In the genomic region with DNA sequence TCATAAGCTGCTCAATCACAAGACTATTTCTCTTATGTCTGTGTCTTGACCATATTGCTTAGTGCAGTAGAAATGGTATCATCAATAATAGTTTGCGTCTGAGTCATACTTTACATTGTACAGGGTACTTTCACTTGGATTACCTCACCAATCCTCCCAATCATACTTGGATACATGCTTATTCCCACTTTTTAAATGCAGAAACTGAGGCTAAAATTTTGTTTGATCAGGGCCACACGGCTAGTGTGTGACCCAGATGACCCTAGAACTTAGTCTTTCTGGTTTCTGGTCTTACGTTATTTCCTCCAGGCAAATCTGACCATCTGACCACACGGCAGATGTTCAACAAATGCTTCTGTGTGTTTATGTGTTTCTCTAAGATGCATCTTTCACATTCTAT, we compare ENCODE assay signal across 23 cellular contexts. TPM values are rescaled to one million over a fixed set of nuclear protein-coding genes. Genes with fewer than 3 reads are reported as not detected.
DNase-seq lines count a peak whose midpoint lies in the region; ATAC-seq, FAIRE-seq and TF ChIP-seq lines count a peak whose summit lies in the region.
"Had no signal": no experiment of that assay in that cellular context is flagged by ENCODE, and none has a peak within 500 bp of the region (broad histone marks: within the 10 kb centered on the region; RNA-seq: fewer than 3 reads in every experiment).

No MANE protein-coding gene starts in this region.

- no peak overlapping the region for H3K18ac ChIP-seq in mesendoderm (ENCODE audit: low read length)

- H3K79me2 ChIP-seq in GM12878 (ENCODE audit: control insufficient read depth, insufficient read depth, low read length) = no peaks in the 10 kb centered on the region
- H3K79me2 ChIP-seq in osteoblast (ENCODE audit: insufficient read depth, low read length) = no peaks in the 10 kb centered on the region
- H3K79me2 ChIP-seq in mesendoderm (ENCODE audit: control insufficient read depth, insufficient read depth, low read length) = no peaks in the 10 kb centered on the region

- CTCF ChIA-PET in GM12878 (lab: Yijun Ruan, JAX) = interaction anchor here (1.3 kb wide), 2 partner anchors 24 to 132 kb away, joined by 3 read pairs; partner anchors contain the start of gene CCL20

- no peaks in the 10 kb centered on the region for H3K36me3 ChIP-seq in GM12878 (ENCODE audit: control insufficient read depth in 2 of 2, insufficient read depth in 2 of 2, low read length in 1 of 2)
- H3K36me3 ChIP-seq in osteoblast (ENCODE audit: insufficient read depth, low read length) = no peaks in the 10 kb centered on the region
- H3K36me3 ChIP-seq in mesendoderm (ENCODE audit: control insufficient read depth, insufficient read depth, low read length) = no peaks in the 10 kb centered on the region
- H3K36me3 ChIP-seq: brain microvascular endothelial cell, left lung, Peyer's patch had no signal

- peak in 1 of 2 experiments; percentile 17; a peak in 1 of 4 replicates for TF ChIP-seq EP300 in GM12878 (IDR thresholded peaks at IDR 0.05; ENCODE audit: borderline replicate concordance in 1 of 2, control insufficient read depth in 1 of 2, low read depth in 2 of 2, low read length in 2 of 2)

- H3K4me3 ChIP-seq in GM12878 = no peak overlapping the region
- H3K4me3 ChIP-seq in osteoblast (ENCODE audit: insufficient read depth, low read length) = no peak overlapping the region
- H3K4me3 ChIP-seq in mesendoderm (ENCODE audit: low read length) = no peak overlapping the region
- H3K4me3 ChIP-seq: left lung, mucosa of descending colon, Peyer's patch, SK-N-MC had no signal

- TF ChIP-seq RAD21 in GM12878 (IDR thresholded peaks at IDR 0.05; ENCODE audit: insufficient read depth, low read depth, low read length) = no peak

- H2BK120ac ChIP-seq in mesendoderm (ENCODE audit: low read depth, low read length) = no peak overlapping the region

- intact Hi-C loops in GM12878 (cut with micrococcal nuclease; ENCODE audit: unreplicated experiment) = loop anchor here (2.0 to 10.0 kb wide), 2 partner anchors 15 to 805 kb away; no protein-coding TSS in a partner anchor

- RAD21 ChIA-PET in GM12878 (lab: Charles Lee; ENCODE audit: unreplicated experiment) = no interaction called here

- no peak overlapping the region for H2BK5ac ChIP-seq in mesendoderm (ENCODE audit: low read length)

- no peak overlapping the region for H2AK5ac ChIP-seq in mesendoderm (ENCODE audit: low read length)

- H3K9me3 ChIP-seq in GM12878 (replicated peaks; ENCODE audit: control insufficient read depth, insufficient read depth, low read length) = no peaks in the 10 kb centered on the region; the same call in 2 of the 3 replicates
- no peaks in the 10 kb centered on the region for H3K9me3 ChIP-seq in osteoblast (ENCODE audit: low read depth, low read length)
- H3K9me3 ChIP-seq: Caco-2, left lung, mucosa of descending colon, Peyer's patch had no signal

- H4K8ac ChIP-seq in mesendoderm (ENCODE audit: low read depth, low read length) = no peak overlapping the region

- H3K4me1 ChIP-seq in GM12878 (ENCODE audit: control insufficient read depth, insufficient read depth, low read length) (no peaks in the 10 kb centered on the region), osteoblast (ENCODE audit: insufficient read depth, low read length) (no peaks in the 10 kb centered on the region), mesendoderm (ENCODE audit: control insufficient read depth, low read depth, low read length) (no peaks in the 10 kb centered on the region)
- H3K4me1 ChIP-seq: Caco-2, left lung, Peyer's patch had no signal

- 46% methylated on average over 4 of the region's 4 CpGs for WGBS in GM12878 (ENCODE audit: insufficient coverage, insufficient replicate concordance, low lambda C conversion rate, missing lambda C conversion rate)
- no CpG with 5 or more reads among the region's 4 CpGs for WGBS in mesendoderm (ENCODE audit: extremely low coverage, insufficient coverage, low lambda C conversion rate)

- H3K27me3 ChIP-seq in GM12878 (replicated peaks in 1 of 2; ENCODE audit: control insufficient read depth in 2 of 2, insufficient read depth in 2 of 2, low read length in 1 of 2) (no peaks in the 10 kb centered on the region), osteoblast (ENCODE audit: insufficient read depth, low read length) (no peaks in the 10 kb centered on the region), mesendoderm (ENCODE audit: insufficient read depth, low read length, poor library complexity) (no peaks in the 10 kb centered on the region)
- H3K27me3 ChIP-seq: brain microvascular endothelial cell, left lung, Peyer's patch had no signal

- H3K9ac ChIP-seq in GM12878 (ENCODE audit: control insufficient read depth, insufficient read depth, low read length) (no peak overlapping the region), mesendoderm (ENCODE audit: low read length) (no peak overlapping the region)

- H2AFZ ChIP-seq in GM12878 (ENCODE audit: control insufficient read depth, low read depth, low read length) = no peak overlapping the region
- no peak overlapping the region for H2AFZ ChIP-seq in osteoblast (ENCODE audit: low read length)

- no peak overlapping the region for H4K5ac ChIP-seq in mesendoderm (ENCODE audit: low read length)

- no peak overlapping the region for H3K4ac ChIP-seq in mesendoderm (ENCODE audit: low read depth, low read length)

- DNase-seq in GM12878 (ENCODE audit: low read depth, low spot score) (no peak), osteoblast (ENCODE audit: insufficient read length, low spot score, missing footprints) (peak; percentile 35), mesendoderm (no peak), NCI-H748 (lab: John Stamatoyannopoulos, UW; ENCODE audit: unreplicated experiment) (no peak)
- DNase-seq: activated CD4-positive, alpha-beta T cell treated with anti-CD3 and anti-CD28 coated beads for 36 hours; activated naive CD8-positive, alpha-beta T cell treated with anti-CD3 and anti-CD28 coated beads, Interleukin-2, amount 50 U/mL, for 24 hours; AML-193; brain microvascular endothelial cell; Caco-2; left lung; mucosa of descending colon; NCI-H146; NCI-H2227 treated with DMSO at 0.1 percent for 48 hours; Peyer's patch; stimulated activated CD4-positive, alpha-beta T cell treated with anti-CD3 and anti-CD28 coated beads, Interleukin-4, amount 100 ng/mL, for 4 hours had no signal

- H4K20me1 ChIP-seq in GM12878 (ENCODE audit: control insufficient read depth, insufficient read depth) (no peaks in the 10 kb centered on the region), osteoblast (ENCODE audit: insufficient read depth, low read length) (no peaks in the 10 kb centered on the region)

- no peaks in the 10 kb centered on the region for H3K79me1 ChIP-seq in mesendoderm (ENCODE audit: low read length)

- BruUV-seq in GM12878 (replicated peaks; lab: Mats Ljungman, UMichigan) = no TSS peak

- no peak overlapping the region for H3K4me2 ChIP-seq in GM12878 (ENCODE audit: control insufficient read depth, insufficient read depth)
- H3K4me2 ChIP-seq in osteoblast (ENCODE audit: insufficient read depth, low read length) = no peak overlapping the region
- H3K4me2 ChIP-seq in mesendoderm (ENCODE audit: low read length) = no peak overlapping the region

- TF ChIP-seq POLR2A in GM12878 (IDR thresholded peaks at IDR 0.05; ENCODE audit: low read depth, low read length) = no peak

- SMC1A ChIA-PET in GM12878 (lab: Charles Lee; ENCODE audit: uncharacterized antibody, unreplicated experiment) = interaction anchor here (2.2 kb wide), 1 partner anchor 16 kb away, joined by 11 read pairs; no protein-coding TSS in a partner anchor

- no peak overlapping the region for H3K23ac ChIP-seq in mesendoderm (ENCODE audit: low read length)

- no peak for TF ChIP-seq CTCF in GM12878 (IDR thresholded peaks at IDR 0.05 in 2 of 3, conservative IDR thresholded peaks at IDR 0.05 in 1 of 3; ENCODE audit: control insufficient read depth in 2 of 3, extremely low read depth in 1 of 3, insufficient read depth in 1 of 3, low read depth in 3 of 3, low read length in 3 of 3)
- TF ChIP-seq CTCF in osteoblast (IDR thresholded peaks at IDR 0.05; ENCODE audit: extremely low read depth, low read depth, low read length) = no peak

- ATAC-seq in GM19025 (IDR thresholded peaks at IDR 0.05; ENCODE audit: low read depth, unreplicated experiment) (peak; percentile 58), HG03280 (IDR thresholded peaks at IDR 0.05; ENCODE audit: unreplicated experiment) (peak; percentile 92), GM12878 (peak; percentile 92), GM18873 (IDR thresholded peaks at IDR 0.05; ENCODE audit: low FRiP score, unreplicated experiment) (no peak)
- ATAC-seq: activated CD4-positive, alpha-beta T cell treated with anti-CD3 and anti-CD28 coated beads for 36 hours; activated naive CD8-positive, alpha-beta T cell treated with anti-CD3 and anti-CD28 coated beads, Interleukin-2, amount 50 U/mL, for 24 hours; left lung; mucosa of descending colon had no signal

- H3K56ac ChIP-seq in mesendoderm (ENCODE audit: low read length) = no peak overlapping the region

- no peak overlapping the region for H3K27ac ChIP-seq in GM12878 (ENCODE audit: control insufficient read depth, insufficient read depth)
- no peak overlapping the region for H3K27ac ChIP-seq in osteoblast (ENCODE audit: low read depth, low read length)
- no peak overlapping the region for H3K27ac ChIP-seq in mesendoderm (ENCODE audit: low read depth, low read length)
- H3K27ac ChIP-seq: brain microvascular endothelial cell, left lung, Peyer's patch, SK-N-MC had no signal

- FAIRE-seq in GM12878 (lab: Jason Lieb, UNC) = no peak

- in situ Hi-C loops in GM12878 (cut with MboI) = loop anchor here (25.0 kb wide), 1 partner anchor 953 kb away; the partner anchor contains the start of gene RHBDD1

- POLR2A ChIA-PET in GM12878 (lab: Charles Lee) = no interaction called here

- H2BK15ac ChIP-seq in mesendoderm (replicated peaks; ENCODE audit: low read depth) = no peak overlapping the region

RNA-seq across cellular contexts. Expression of gene CCL20, which starts 23.8 kb away (rescaled TPM):
- total RNA-seq in GM12878 (2013; cell fraction: nucleolus; rRNA removed) = 16.3 and 19.7 TPM in 2 replicates
- total RNA-seq in GM12878 (2014; rRNA removed) = 6.9 and 9.1 TPM in 2 replicates
- total RNA-seq in GM12878 (2014; rRNA removed; fragmentation: Illumina TruSeq; extraction: Trizol) = 11.4 and 12.6 TPM in 2 replicates
- total RNA-seq in GM12878 (2021) = 5.5 and 6.6 TPM in 2 replicates
- polyA plus RNA-seq in GM12878 (2011; ENCODE audit: low read depth) = 0.89 TPM
- 27.4 and 39.2 TPM in 2 replicates for polyA plus RNA-seq in GM12878 (2011; rRNA removed)
- polyA plus RNA-seq in GM12878 (2011; cell fraction: cytosol; rRNA removed) = 7.6 and 8.2 TPM in 2 replicates
- polyA plus RNA-seq in GM12878 (2011; cell fraction: nucleus; rRNA removed) = 8.2 and 9.0 TPM in 2 replicates
- 1.7 and 2.6 TPM in 2 replicates for polyA plus RNA-seq in GM12878 (2012)
- 10.8 and 14.8 TPM in 2 replicates for polyA plus RNA-seq in GM12878 (2014; fragmentation: Illumina TruSeq; extraction: Trizol)
- 10 to 100 TPM; 26.3 to 35.7 TPM for polyA plus RNA-seq in GM12878 (2014; fragmentation: Nextera tagmentation; extraction: Ambion mirVana)
- polyA plus RNA-seq in GM12878 (2014; rRNA removed) = 7.6 and 8.3 TPM in 2 replicates
- 10 to 100 TPM; 19.7 to 19.8 TPM for polyA plus RNA-seq in GM12878 (2016; fragmentation: Nextera tagmentation; extraction: Ambion mirVana)
- polyA minus RNA-seq in GM12878 (2011; rRNA and poly(A)+ RNA removed) = 7.2 and 10.2 TPM in 2 replicates
- 4.8 and 8.3 TPM in 2 replicates for polyA minus RNA-seq in GM12878 (2011; cell fraction: cytosol; rRNA and poly(A)+ RNA removed)
- polyA minus RNA-seq in GM12878 (2011; cell fraction: nucleus; rRNA and poly(A)+ RNA removed) = 2.7 and 3.2 TPM in 2 replicates
- total RNA-seq in osteoblast = 1.1 and 1.2 TPM in 2 replicates
- 0.13 TPM for polyA plus RNA-seq in mesendoderm (2013, experiment 1 of 2)
- polyA plus RNA-seq in mesendoderm (2013, experiment 2 of 2) = 0.20 TPM
- total RNA-seq: M059J, neural crest cell had no signal

RNA-seq across cellular contexts. Expression of gene SCYGR8, which starts 44.1 kb away (rescaled TPM):
- total RNA-seq in GM12878 (2013; cell fraction: nucleolus; rRNA removed) = not detected in 2 replicates
- not detected in 2 replicates for total RNA-seq in GM12878 (2014; rRNA removed)
- not detected in 2 replicates for total RNA-seq in GM12878 (2014; rRNA removed; fragmentation: Illumina TruSeq; extraction: Trizol)
- not detected in 2 replicates for total RNA-seq in GM12878 (2021)
- not detected for polyA plus RNA-seq in GM12878 (2011; ENCODE audit: low read depth)
- not detected in 2 replicates for polyA plus RNA-seq in GM12878 (2011; rRNA removed)
- polyA plus RNA-seq in GM12878 (2011; cell fraction: cytosol; rRNA removed) = not detected in 2 replicates
- not detected in 2 replicates for polyA plus RNA-seq in GM12878 (2011; cell fraction: nucleus; rRNA removed)
- not detected in 2 replicates for polyA plus RNA-seq in GM12878 (2012)
- polyA plus RNA-seq in GM12878 (2014; fragmentation: Illumina TruSeq; extraction: Trizol) = not detected in 2 replicates
- not detected for polyA plus RNA-seq in GM12878 (2014; fragmentation: Nextera tagmentation; extraction: Ambion mirVana)
- polyA plus RNA-seq in GM12878 (2014; rRNA removed) = not detected in 2 replicates
- polyA plus RNA-seq in GM12878 (2016; fragmentation: Nextera tagmentation; extraction: Ambion mirVana) = not detected
- polyA minus RNA-seq in GM12878 (2011; rRNA and poly(A)+ RNA removed) = not detected in 2 replicates
- polyA minus RNA-seq in GM12878 (2011; cell fraction: cytosol; rRNA and poly(A)+ RNA removed) = not detected in 2 replicates
- not detected in 2 replicates for polyA minus RNA-seq in GM12878 (2011; cell fraction: nucleus; rRNA and poly(A)+ RNA removed)
- not detected in 2 replicates for total RNA-seq in osteoblast
- polyA plus RNA-seq in mesendoderm (2013, experiment 1 of 2) = not detected
- polyA plus RNA-seq in mesendoderm (2013, experiment 2 of 2) = not detected
- total RNA-seq: activated CD4-positive, alpha-beta T cell treated with anti-CD3 and anti-CD28 coated beads for 36 hours; activated T-helper 2 cell treated with anti-CD3 and anti-CD28 coated beads, Interferon-gamma antibody, Interleukin-2, Interleukin-4, amounts not matched to agents 10 μg/mL and 5 μg/mL and 100 μg/mL, durations not matched to agents 14 hours and 24 hours and 36 hours; Caco-2; dermis microvascular lymphatic vessel endothelial cell; left lung; M059J; mucosa of descending colon; neural crest cell; Peyer's patch had no signal
